ENCODE assay signal across 1 cellular context in genomic region chr5:56853710-56854109, GRCh38.
TF ChIP-seq lines count a peak whose summit lies in the region.

No MANE protein-coding gene starts in this region.

TF ChIP-seq in GM12891, 5 proteins besides CTCF, POLR2A, EP300 and RAD21 (continued from another document):
- TF ChIP-seq POLR2AphosphoS5 (IDR thresholded peaks at IDR 0.05; ENCODE audit: low read depth, low read length) = no peak
